Comparison of ENCODE assay signal across 9 cellular contexts in the genomic region with DNA sequence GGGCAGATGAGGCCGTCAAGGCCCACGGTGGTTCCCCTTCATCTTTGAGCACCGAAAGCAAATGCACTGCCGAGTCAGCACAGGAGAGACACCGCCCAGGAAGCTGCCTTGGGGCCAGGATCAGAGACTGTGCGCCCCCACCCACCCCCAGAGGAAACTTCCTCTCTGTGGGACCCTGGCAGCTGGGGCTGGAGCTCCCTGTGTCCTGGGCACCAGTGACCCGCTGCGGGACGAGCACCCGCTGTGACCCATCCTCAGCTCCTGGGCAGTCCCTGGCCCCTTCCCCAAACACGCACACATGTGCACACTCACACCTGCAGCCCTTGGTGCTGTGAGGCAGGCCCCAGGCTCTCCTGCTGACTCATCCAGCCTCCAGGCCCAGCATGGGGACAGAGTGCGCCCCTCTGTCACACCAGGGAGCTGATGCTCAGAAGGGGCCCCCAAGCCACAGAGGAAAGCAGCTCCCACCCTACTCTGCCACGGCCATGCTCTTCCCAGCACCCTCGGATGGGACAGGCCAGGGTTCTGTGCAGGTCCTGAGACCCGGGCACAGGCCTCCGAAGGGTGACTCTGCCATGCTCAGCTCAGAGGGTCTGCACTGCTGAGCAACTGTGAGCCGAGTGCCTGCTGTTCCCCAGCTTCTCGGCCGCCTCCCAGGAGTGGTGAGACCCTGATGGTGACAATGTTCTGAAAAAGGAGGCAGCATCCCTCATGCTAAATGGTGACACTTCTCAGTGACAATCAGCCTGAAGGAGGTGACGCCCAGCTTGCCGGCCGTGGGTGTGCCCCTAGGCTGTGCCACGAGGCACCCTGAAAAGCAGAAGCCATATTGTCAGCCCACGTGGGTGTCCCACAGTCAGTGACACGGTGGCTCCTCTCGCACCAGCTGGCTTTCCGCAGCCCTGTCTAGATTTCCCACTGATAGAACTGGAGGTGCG. TPM values are rescaled to one million over a fixed set of nuclear protein-coding genes. Genes with fewer than 3 reads are reported as not detected.
DNase-seq lines count a peak whose midpoint lies in the region; ATAC-seq and TF ChIP-seq lines count a peak whose summit lies in the region.
"Had no signal": no experiment of that assay in that cellular context is flagged by ENCODE, and none has a peak within 500 bp of the region (broad histone marks: within the 10 kb centered on the region; RNA-seq: fewer than 3 reads in every experiment).

No MANE protein-coding gene starts in this region.

- POLR2A ChIA-PET in CD8-positive, alpha-beta T cell (lab: Charles Lee): interaction anchor here (0.7 to 2.9 kb wide), 13 partner anchors 12 to 390 kb away, joined by 3 to 14 read pairs (median 4); a partner anchor contains a TSS

- H3K27me3 Mint-ChIP-seq in CD8-positive, alpha-beta T cell (ENCODE audit: low read depth): no peaks in the 10 kb centered on the region
- H3K27me3 Mint-ChIP-seq in activated CD8-positive, alpha-beta memory T cell treated with anti-CD3 and anti-CD28 coated beads, Interleukin-2, amount 10 ng/mL, durations not matched to agents 7 days and 5 days: no peaks in the 10 kb centered on the region
- H3K27me3 Mint-ChIP-seq in neural progenitor cell (ENCODE audit: insufficient read depth, low read depth): peaks cover 16% of the 10 kb centered on the region

- peak in 5 of 7 experiments; percentile 57 to 81 (median 68) for DNase-seq in CD8-positive, alpha-beta T cell
- peak; percentile 85 for DNase-seq in activated CD8-positive, alpha-beta memory T cell treated with anti-CD3 and anti-CD28 coated beads, Interleukin-2, amount 10 ng/mL, durations not matched to agents 7 days and 5 days
- DNase-seq in heart left ventricle: no peak
- peak; percentile 77 for DNase-seq in stimulated activated naive CD4-positive, alpha-beta T cell treated with Interleukin-2 at 50 U/mL for 16 hours (lab: John Stamatoyannopoulos, UW)
- no peak for DNase-seq in NCI-H524 (lab: John Stamatoyannopoulos, UW)
- DNase-seq in neural progenitor cell (ENCODE audit: low spot score): no peak
- DNase-seq in NCI-H69 (lab: John Stamatoyannopoulos, UW): no peak

- H3K36me3 ChIP-seq in CD8-positive, alpha-beta T cell (ENCODE audit: insufficient read depth, low read length): no peaks in the 10 kb centered on the region
- H3K36me3 ChIP-seq in heart left ventricle: peaks cover 0 to 4% (median 0%) of the 10 kb centered on the region in 9 donors
- H3K36me3 ChIP-seq in neural progenitor cell: no peaks in the 10 kb centered on the region

- H3K9ac ChIP-seq in neural progenitor cell: no peak overlapping the region

- H3K9me3 Mint-ChIP-seq in CD8-positive, alpha-beta T cell: no peaks in the 10 kb centered on the region
- H3K9me3 Mint-ChIP-seq in activated CD8-positive, alpha-beta memory T cell treated with anti-CD3 and anti-CD28 coated beads, Interleukin-2, amount 10 ng/mL, durations not matched to agents 7 days and 5 days (ENCODE audit: low read depth): no peaks in the 10 kb centered on the region
- no peaks in the 10 kb centered on the region for H3K9me3 Mint-ChIP-seq in neural progenitor cell

- no peaks in the 10 kb centered on the region for H3K9me3 ChIP-seq in CD8-positive, alpha-beta T cell (ENCODE audit: low read length)
- no peaks in the 10 kb centered on the region for H3K9me3 ChIP-seq in heart left ventricle
- H3K9me3 ChIP-seq in neural progenitor cell (ENCODE audit: low read depth): no peaks in the 10 kb centered on the region
- H3K9me3 ChIP-seq: body of pancreas had no signal

- H3K4me3 Mint-ChIP-seq in CD8-positive, alpha-beta T cell: peak overlapping the region; percentile 65
- peak overlapping the region; percentile 76 for H3K4me3 Mint-ChIP-seq in activated CD8-positive, alpha-beta memory T cell treated with anti-CD3 and anti-CD28 coated beads, Interleukin-2, amount 10 ng/mL, durations not matched to agents 7 days and 5 days
- no peak overlapping the region for H3K4me3 Mint-ChIP-seq in neural progenitor cell

- peaks cover 44% of the 10 kb centered on the region for H3K4me1 Mint-ChIP-seq in CD8-positive, alpha-beta T cell (ENCODE audit: low read depth)
- peaks cover 57% of the 10 kb centered on the region for H3K4me1 Mint-ChIP-seq in activated CD8-positive, alpha-beta memory T cell treated with anti-CD3 and anti-CD28 coated beads, Interleukin-2, amount 10 ng/mL, durations not matched to agents 7 days and 5 days
- peaks cover 39% of the 10 kb centered on the region for H3K4me1 Mint-ChIP-seq in neural progenitor cell

- intact Hi-C loops in CD8-positive, alpha-beta T cell (cut with DNase I, micrococcal nuclease): loop anchor here (5.0 to 10.0 kb wide), 2 partner anchors 94 to 327 kb away; a partner anchor contains a TSS
- intact Hi-C loops in heart left ventricle (cut with DNase I): loop anchor here in 1 of 10 donors (2.0 kb wide), 1 partner anchor 37 kb away; no protein-coding TSS in a partner anchor

- no peak for TF ChIP-seq CTCF in CD8-positive, alpha-beta T cell (IDR thresholded peaks at IDR 0.05)
- TF ChIP-seq CTCF in heart left ventricle (IDR thresholded peaks at IDR 0.05): no peak
- TF ChIP-seq CTCF in neural progenitor cell (IDR thresholded peaks at IDR 0.05): no peak

- CTCF ChIA-PET in CD8-positive, alpha-beta T cell (lab: Charles Lee): interaction anchor here (0.9 to 5.4 kb wide), 14 partner anchors 11 to 74 kb away, joined by 3 to 56 read pairs (median 6); a partner anchor contains a TSS
- CTCF ChIA-PET in activated CD8-positive, alpha-beta memory T cell treated with anti-CD3 and anti-CD28 coated beads, Interleukin-2, amount 10 ng/mL, durations not matched to agents 7 days and 5 days (lab: Charles Lee): interaction anchor here (0.8 to 7.7 kb wide), 20 partner anchors 10 to 435 kb away, joined by 3 to 90 read pairs (median 4); a partner anchor contains a TSS

- peak overlapping the region; percentile 91 for H3K27ac Mint-ChIP-seq in CD8-positive, alpha-beta T cell
- H3K27ac Mint-ChIP-seq in activated CD8-positive, alpha-beta memory T cell treated with anti-CD3 and anti-CD28 coated beads, Interleukin-2, amount 10 ng/mL, durations not matched to agents 7 days and 5 days: peak overlapping the region; percentile 88
- no peak overlapping the region for H3K27ac Mint-ChIP-seq in neural progenitor cell

- peak; percentile 50 for ATAC-seq in CD8-positive, alpha-beta T cell
- ATAC-seq in HG03565 (IDR thresholded peaks at IDR 0.05; ENCODE audit: unreplicated experiment): peak; percentile 27
- ATAC-seq in activated CD8-positive, alpha-beta memory T cell treated with anti-CD3 and anti-CD28 coated beads, Interleukin-2, amount 10 ng/mL, durations not matched to agents 7 days and 5 days: peak; percentile 50
- peak in 3 of 4 donors; percentile 10 to 20 (median 17) for ATAC-seq in heart left ventricle
- ATAC-seq: body of pancreas had no signal

- H4K20me1 ChIP-seq in neural progenitor cell (ENCODE audit: low read depth): no peaks in the 10 kb centered on the region

- no peaks in the 10 kb centered on the region for H3K79me2 ChIP-seq in neural progenitor cell (ENCODE audit: low read depth)

- no peaks in the 10 kb centered on the region for H3K36me3 Mint-ChIP-seq in CD8-positive, alpha-beta T cell
- peaks cover 5% of the 10 kb centered on the region for H3K36me3 Mint-ChIP-seq in activated CD8-positive, alpha-beta memory T cell treated with anti-CD3 and anti-CD28 coated beads, Interleukin-2, amount 10 ng/mL, durations not matched to agents 7 days and 5 days
- no peaks in the 10 kb centered on the region for H3K36me3 Mint-ChIP-seq in neural progenitor cell

- TF ChIP-seq POLR2A in heart left ventricle (IDR thresholded peaks at IDR 0.05): no peak

- H3K27ac ChIP-seq in CD8-positive, alpha-beta T cell (ENCODE audit: low read depth, low read length): peak overlapping the region; percentile 52
- H3K27ac ChIP-seq in heart left ventricle: peak overlapping the region in 4 of 12 donors; percentile 18 to 91 (median 60)
- H3K27ac ChIP-seq in neural progenitor cell: no peak overlapping the region

- no peak overlapping the region for H2AFZ ChIP-seq in neural progenitor cell (replicated peaks)

- H3F3A ChIP-seq in neural progenitor cell (ENCODE audit: low read depth): peaks cover 17% of the 10 kb centered on the region

- H3K4me2 ChIP-seq in neural progenitor cell: no peak overlapping the region

- peak overlapping the region; percentile 4 for H3K4me3 ChIP-seq in CD8-positive, alpha-beta T cell (ENCODE audit: low read depth, low read length)
- H3K4me3 ChIP-seq in heart left ventricle: peak overlapping the region in 1 of 12 donors; percentile 38
- no peak overlapping the region for H3K4me3 ChIP-seq in neural progenitor cell
- H3K4me3 ChIP-seq: body of pancreas had no signal

- H3K4me1 ChIP-seq in CD8-positive, alpha-beta T cell (ENCODE audit: insufficient read depth, low read length): peaks cover 55% of the 10 kb centered on the region
- peaks cover 0 to 84% (median 44%) of the 10 kb centered on the region in 12 donors for H3K4me1 ChIP-seq in heart left ventricle
- peaks cover 21% of the 10 kb centered on the region for H3K4me1 ChIP-seq in neural progenitor cell

- 69 to 80% (median 75%) methylated on average over 20 to 28 of the region's 28 CpGs for WGBS in heart left ventricle, 4 donors

- no peaks in the 10 kb centered on the region for H3K27me3 ChIP-seq in CD8-positive, alpha-beta T cell (ENCODE audit: insufficient read depth, low read length)
- no peaks in the 10 kb centered on the region for H3K27me3 ChIP-seq in heart left ventricle
- peaks cover 35% of the 10 kb centered on the region for H3K27me3 ChIP-seq in neural progenitor cell
- H3K27me3 ChIP-seq: body of pancreas had no signal

RNA-seq across cellular contexts. Expression of a gene that starts 3.6 kb away (rescaled TPM):
- total RNA-seq in CD8-positive, alpha-beta T cell: 10 to 100 TPM; 67.4 to 70.1 TPM
- total RNA-seq in activated CD8-positive, alpha-beta memory T cell treated with anti-CD3 and anti-CD28 coated beads, Interleukin-2, amount 10 ng/mL, durations not matched to agents 7 days and 5 days: 100 to 1,000 TPM; 269 to 347 TPM
- total RNA-seq in heart left ventricle: 10 to 100 TPM; 14.2 to 59.7 (median 19.7) TPM
- polyA plus RNA-seq in heart left ventricle: 10 to 100 TPM; 31.2 to 45.0 TPM
- total RNA-seq in neural progenitor cell (ENCODE audit: low replicate concordance): 5.5 and 26.9 TPM in 2 replicates

RNA-seq across cellular contexts. Expression of a gene that starts 22.2 kb away (rescaled TPM):
- 1 to 10 TPM; 1.2 to 2.3 TPM for total RNA-seq in CD8-positive, alpha-beta T cell
- 100 to 1,000 TPM; 124 to 191 TPM for total RNA-seq in activated CD8-positive, alpha-beta memory T cell treated with anti-CD3 and anti-CD28 coated beads, Interleukin-2, amount 10 ng/mL, durations not matched to agents 7 days and 5 days
- total RNA-seq in heart left ventricle (1 to 10 TPM in 4 of 9 donors, under 1 TPM in 5; 0.23 to 6.1 (median 0.70) TPM), neural progenitor cell (ENCODE audit: low replicate concordance) (7.8 and 57.9 TPM in 2 replicates)
- polyA plus RNA-seq in heart left ventricle: under 1 TPM; 0.19 to 0.40 TPM

RNA-seq across cellular contexts. Expression of a gene that starts 30.3 kb away (rescaled TPM):
- 100 to 1,000 TPM; 171 to 178 TPM for total RNA-seq in CD8-positive, alpha-beta T cell
- total RNA-seq in activated CD8-positive, alpha-beta memory T cell treated with anti-CD3 and anti-CD28 coated beads, Interleukin-2, amount 10 ng/mL, durations not matched to agents 7 days and 5 days: 100 to 1,000 TPM; 127 to 148 TPM
- 10 to 100 TPM; 26.6 to 75.8 (median 44.2) TPM for total RNA-seq in heart left ventricle
- 100 to 1,000 TPM in 1 of 2 donors, 10 to 100 TPM in 1; 62.6 to 129 TPM for polyA plus RNA-seq in heart left ventricle
- total RNA-seq in neural progenitor cell (ENCODE audit: low replicate concordance): 53.4 and 150 TPM in 2 replicates

Comparison
In these comparisons a context has a peak if more than half of its experiments do, and no peak if none do; other contexts are left out.
1. DNase-seq: peak in CD8-positive, alpha-beta T cell (5 of 7), activated CD8-positive, alpha-beta memory T cell treated with anti-CD3 and anti-CD28 coated beads, Interleukin-2, amount 10 ng/mL, durations not matched to agents 7 days and 5 days (single experiment) and stimulated activated naive CD4-positive, alpha-beta T cell treated with Interleukin-2 at 50 U/mL for 16 hours (single experiment); none in heart left ventricle (0 of 5), NCI-H524 (0 of 2), neural progenitor cell (single experiment) and NCI-H69 (single experiment).
2. Peak in every context shown above with its lines, with median percentiles within 50 percentile points of each other: ATAC-seq.